ENCODE assay signal across 9 cellular contexts in the genomic region with DNA sequence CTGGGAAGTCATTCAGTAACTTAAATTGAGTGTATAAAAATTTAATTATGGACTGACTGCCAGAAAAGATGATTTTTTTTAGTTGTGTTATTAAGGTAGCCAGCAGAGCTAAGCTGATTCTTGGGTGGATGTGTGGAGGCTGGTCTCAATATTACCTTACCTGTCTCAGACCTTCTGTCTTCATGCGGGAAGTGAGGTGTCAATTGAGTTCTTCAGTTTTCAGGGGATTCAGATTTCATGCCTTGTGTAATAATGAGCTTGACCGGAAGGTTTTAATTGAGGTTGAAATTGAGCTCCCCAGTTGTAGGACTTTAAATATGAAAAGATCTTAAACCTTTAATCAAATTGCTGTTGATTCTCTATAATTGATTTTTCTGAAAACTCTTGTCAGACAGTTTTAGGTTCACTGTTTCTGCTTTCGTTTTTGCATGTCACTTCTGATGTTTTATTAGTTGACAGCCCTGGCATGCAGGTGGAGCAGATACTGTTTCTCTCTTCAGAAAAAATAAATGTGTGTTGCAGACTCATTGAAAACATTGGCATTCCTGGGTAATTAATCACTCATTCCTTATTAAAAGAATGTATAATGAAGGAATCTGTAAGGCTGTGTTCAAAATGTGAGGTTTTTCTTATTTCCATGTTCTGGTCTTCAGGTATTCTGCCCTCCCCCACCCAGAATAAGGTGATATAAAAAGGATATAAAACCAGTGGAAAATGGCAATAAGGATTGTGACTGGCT. TPM values are rescaled to one million over a fixed set of nuclear protein-coding genes. Genes with fewer than 3 reads are reported as not detected.
A peak's percentile ranks its signal among the peaks of the same experiment; 100 is the strongest.
DNase-seq lines count a peak whose midpoint lies in the region; ATAC-seq and TF ChIP-seq lines count a peak whose summit lies in the region.
"Had no signal": no experiment of that assay in that cellular context is flagged by ENCODE, and none has a peak within 500 bp of the region (broad histone marks: within the 10 kb centered on the region; RNA-seq: fewer than 3 reads in every experiment).

No MANE protein-coding gene starts in this region.

- H3K9me2 ChIP-seq in OCI-LY7 (ENCODE audit: insufficient read depth, low read length), result no peaks in the 10 kb centered on the region

- H3K27me3 ChIP-seq in ACC112 (ENCODE audit: insufficient read depth, low read length) (no peaks in the 10 kb centered on the region), gastrocnemius medialis (no peaks in the 10 kb centered on the region)
- H3K27me3 ChIP-seq in effector memory CD4-positive, alpha-beta T cell (replicated peaks; ENCODE audit: control insufficient read depth, insufficient read depth, low read length, poor library complexity, severe bottlenecking), result no peaks in the 10 kb centered on the region

- ATAC-seq in GM19351 (IDR thresholded peaks at IDR 0.05; ENCODE audit: unreplicated experiment), result peak; percentile 26
- ATAC-seq in HG03571 (IDR thresholded peaks at IDR 0.05; ENCODE audit: unreplicated experiment), result peak; percentile 28
- ATAC-seq in gastrocnemius medialis, result no peak

- 0 out of 2 replicates have a peak overlapping the region, but pooled peaks have one; percentile 6 for H3K4me3 ChIP-seq in ACC112 (ENCODE audit: low read depth, low read length)
- H3K4me3 ChIP-seq in effector memory CD4-positive, alpha-beta T cell (ENCODE audit: insufficient read depth, low read depth, low read length, poor library complexity, severe bottlenecking), result peak overlapping the region; percentile 71
- H3K4me3 ChIP-seq in gastrocnemius medialis, result peak overlapping the region in 3 of 4 donors; percentile 23 to 28 (median 26)
- no peak overlapping the region for H3K4me3 ChIP-seq in OCI-LY7 (ENCODE audit: low read depth, low read length, poor library complexity, severe bottlenecking)

- H3K27ac ChIP-seq in ACC112 (ENCODE audit: low read depth, low read length) (0 out of 2 replicates have a peak overlapping the region, but pooled peaks have one; percentile 1), gastrocnemius medialis (peak overlapping the region; percentile 52 to 59 (median 56)), OCI-LY7 (ENCODE audit: low read depth, low read length, poor library complexity, severe bottlenecking) (no peak overlapping the region)
- peak overlapping the region; percentile 76 for H3K27ac ChIP-seq in effector memory CD4-positive, alpha-beta T cell (ENCODE audit: insufficient read depth, low read length, poor library complexity, severe bottlenecking)

- in situ Hi-C loops in gastrocnemius medialis (cut with MboI; ENCODE audit: low sequenced_read_pairs in 4 of 4), result no loop called here

- peaks cover 57% of the 10 kb centered on the region for H3K4me1 ChIP-seq in ACC112 (ENCODE audit: control insufficient read depth, insufficient read depth, low read length, unreplicated experiment)
- H3K4me1 ChIP-seq in effector memory CD4-positive, alpha-beta T cell (ENCODE audit: control insufficient read depth, insufficient read depth, low read length, poor library complexity, severe bottlenecking), result peaks cover 56% of the 10 kb centered on the region
- H3K4me1 ChIP-seq in gastrocnemius medialis, result peaks cover 52 to 77% of the 10 kb centered on the region in 2 donors
- H3K4me1 ChIP-seq in OCI-LY7 (ENCODE audit: insufficient read depth, low read length, poor library complexity, severe bottlenecking), result peaks cover 6% of the 10 kb centered on the region

- no peaks in the 10 kb centered on the region for H3K9me3 ChIP-seq in effector memory CD4-positive, alpha-beta T cell (ENCODE audit: control insufficient read depth, low read length)
- H3K9me3 ChIP-seq in gastrocnemius medialis, result no peaks in the 10 kb centered on the region
- no peaks in the 10 kb centered on the region for H3K9me3 ChIP-seq in OCI-LY7 (ENCODE audit: low read length)

- TF ChIP-seq POLR2A in gastrocnemius medialis (IDR thresholded peaks at IDR 0.05), result no peak

- no peak for TF ChIP-seq CTCF in gastrocnemius medialis (IDR thresholded peaks at IDR 0.05 in 4 of 5, conservative IDR thresholded peaks at IDR 0.05 in 1 of 5)
- no peak for TF ChIP-seq CTCF in OCI-LY7 (conservative IDR thresholded peaks at IDR 0.05; ENCODE audit: low read length)

- H3K36me3 ChIP-seq in ACC112 (ENCODE audit: insufficient read depth, low read length), result no peaks in the 10 kb centered on the region
- no peaks in the 10 kb centered on the region for H3K36me3 ChIP-seq in effector memory CD4-positive, alpha-beta T cell (ENCODE audit: control insufficient read depth, insufficient read depth, low read length)
- no peaks in the 10 kb centered on the region for H3K36me3 ChIP-seq in gastrocnemius medialis
- H3K36me3 ChIP-seq in OCI-LY7 (ENCODE audit: insufficient read depth, low read length), result peaks cover 13% of the 10 kb centered on the region

- no TSS peak for BruUV-seq in OCI-LY7 (replicated peaks; lab: Mats Ljungman, UMichigan)

- CTCF ChIA-PET in OCI-LY7 (lab: Charles Lee; ENCODE audit: unreplicated experiment), result no interaction called here

- H3K4me2 ChIP-seq in OCI-LY7 (ENCODE audit: low read length), result no peak overlapping the region; the same call in 1 of the 2 replicates

- H3K79me2 ChIP-seq in ACC112 (ENCODE audit: control insufficient read depth, insufficient read depth, low read length, unreplicated experiment) (peaks cover 84% of the 10 kb centered on the region), OCI-LY7 (ENCODE audit: insufficient read depth, low read depth, low read length) (peaks cover 5% of the 10 kb centered on the region; the same call in 1 of the 2 replicates)

- intact Hi-C loops in gastrocnemius medialis (cut with DNase I; ENCODE audit: low total_unique reads) (no loop called here), OCI-LY7 (cut with micrococcal nuclease; ENCODE audit: unreplicated experiment) (no loop called here)

- H4K20me1 ChIP-seq in OCI-LY7 (ENCODE audit: insufficient read depth, low read length), result peaks cover 12% of the 10 kb centered on the region; the same call in 1 of the 2 replicates

- POLR2A ChIA-PET in OCI-LY7 (lab: Charles Lee), result interaction anchor here (0.7 to 1.4 kb wide), 4 partner anchors 9 to 16 kb away, joined by 3 to 5 read pairs (median 4); no protein-coding TSS in a partner anchor

- no peak for DNase-seq in effector memory CD4-positive, alpha-beta T cell
- DNase-seq in gastrocnemius medialis (no peak), HuH-7 (ENCODE audit: low spot score) (no peak), OCI-LY7 (ENCODE audit: low spot score) (no peak), OCI-M2 (lab: John Stamatoyannopoulos, UW; ENCODE audit: unreplicated experiment) (no peak)

- H2AFZ ChIP-seq in ACC112 (ENCODE audit: low read length, unreplicated experiment), result no peak overlapping the region
- no peak overlapping the region for H2AFZ ChIP-seq in OCI-LY7 (ENCODE audit: low read length)

RNA-seq across cellular contexts. Expression of a gene that starts 54.5 kb away (rescaled TPM):
- total RNA-seq in gastrocnemius medialis (100 to 1,000 TPM; 150 to 220 (median 180) TPM), OCI-LY7 (2022) (93.6 and 106 TPM in 2 replicates)
- total RNA-seq in OCI-LY7 (2014; rRNA removed; shearing (Covaris generic)), result 65.2 and 74.1 TPM in 2 replicates

RNA-seq across cellular contexts. Expression of a gene that starts 56.6 kb away (rescaled TPM):
- total RNA-seq in gastrocnemius medialis (not detected), OCI-LY7 (2022) (not detected in 2 replicates)
- not detected in 2 replicates for total RNA-seq in OCI-LY7 (2014; rRNA removed; shearing (Covaris generic))
- total RNA-seq: dermis microvascular lymphatic vessel endothelial cell had no signal

Comparison
In these comparisons a context has a peak if more than half of its experiments do, and no peak if none do; other contexts are left out.
1. ATAC-seq: peak in GM19351 (single experiment) and HG03571 (single experiment); none in gastrocnemius medialis (0 of 2).